In genomic region chr17:43438626-43439529, GRCh38 we compare ENCODE assay signal across 19 cellular contexts. TPM values are rescaled to one million over a fixed set of nuclear protein-coding genes. Genes with fewer than 3 reads are reported as not detected.
DNase-seq lines count a peak whose midpoint lies in the region; ATAC-seq and FAIRE-seq lines count a peak whose summit lies in the region.
"Had no signal": no experiment of that assay in that cellular context is flagged by ENCODE, and none has a peak within 500 bp of the region (broad histone marks: within the 10 kb centered on the region; RNA-seq: fewer than 3 reads in every experiment).

No MANE protein-coding gene starts in this region.

- H3K4me3 ChIP-seq in HUES64 (ENCODE audit: low read length): no peak overlapping the region
- H3K4me3 ChIP-seq: HAP-1, Peyer's patch, suprapubic skin had no signal

- no peaks in the 10 kb centered on the region for H3K27me3 ChIP-seq in HUES64 (ENCODE audit: insufficient read depth, low read length)
- H3K27me3 ChIP-seq: Peyer's patch, suprapubic skin had no signal

- peak overlapping the region; percentile 22; the same call in 1 of the 2 replicates for H3K27ac ChIP-seq in HUES64 (ENCODE audit: low read depth, low read length)
- H3K27ac ChIP-seq: Peyer's patch, suprapubic skin had no signal

- no peak overlapping the region for H3K9ac ChIP-seq in HUES64 (ENCODE audit: low read depth, low read length)

- peak; percentile 86 for DNase-seq in DMS 273 (lab: John Stamatoyannopoulos, UW; ENCODE audit: unreplicated experiment)
- DNase-seq in NCI-H69 (lab: John Stamatoyannopoulos, UW): peak; percentile 93
- DNase-seq in OCI-M1 (lab: John Stamatoyannopoulos, UW): no peak
- DNase-seq in NCI-H2081 (lab: John Stamatoyannopoulos, UW): no peak
- no peak for DNase-seq in SHP77 (lab: John Stamatoyannopoulos, UW)
- DNase-seq: activated CD4-positive, alpha-beta T cell treated with anti-CD3 and anti-CD28 coated beads, Interleukin-2, amount 50 U/mL, for 1 hour; activated naive CD4-positive, alpha-beta T cell treated with anti-CD3 and anti-CD28 coated beads for 36 hours; mesenchymal stem cell; MM.1S; nucleus accumbens; Peyer's patch; stimulated activated CD4-positive, alpha-beta T cell treated with anti-CD3 and anti-CD28 coated beads, Interleukin-2, amount 100 ng/mL, for 48 hours had no signal

- whole genome bisulfite sequencing in HUES64: 64% methylated on average over 6 of the region's 7 CpGs

- peak; percentile 13 for FAIRE-seq in islet of Langerhans (lab: Jason Lieb, UNC)
- FAIRE-seq: D721Med, keratinocyte had no signal

- H3K36me3 ChIP-seq in HUES64 (ENCODE audit: insufficient read depth, low read length): no peaks in the 10 kb centered on the region
- H3K36me3 ChIP-seq: HAP-1, Peyer's patch, suprapubic skin had no signal

- peaks cover 7% of the 10 kb centered on the region; the same call in 1 of the 2 replicates for H3K4me1 ChIP-seq in HUES64 (ENCODE audit: insufficient read depth, low read length)
- H3K4me1 ChIP-seq: HAP-1, Peyer's patch had no signal

- H3K9me3 ChIP-seq in HUES64 (ENCODE audit: insufficient read depth, low read depth, low read length): no peaks in the 10 kb centered on the region
- H3K9me3 ChIP-seq: HAP-1, Peyer's patch, suprapubic skin had no signal

- no peak for ATAC-seq in HG02610 (IDR thresholded peaks at IDR 0.05; ENCODE audit: unreplicated experiment)

RNA-seq across cellular contexts. Expression of gene ARL4D, which starts 40.1 kb away (rescaled TPM):
- 6.8 TPM for polyA plus RNA-seq in HUES64 (2013, experiment 1 of 2)
- polyA plus RNA-seq in HUES64 (2013, experiment 2 of 2): 8.7 TPM

RNA-seq across cellular contexts. Expression of gene DHX8, which starts 44.9 kb away (rescaled TPM):
- polyA plus RNA-seq in HUES64 (2013, experiment 1 of 2): 25.6 TPM
- 25.8 TPM for polyA plus RNA-seq in HUES64 (2013, experiment 2 of 2)

Comparison
In these comparisons a context has a peak if more than half of its experiments do, and no peak if none do; other contexts are left out.
1. DNase-seq: peak in DMS 273 (single experiment) and NCI-H69 (single experiment); none in OCI-M1 (single experiment), NCI-H2081 (0 of 2) and SHP77 (0 of 2).